ENCODE assay signal across 1 cellular context in the genomic region with DNA sequence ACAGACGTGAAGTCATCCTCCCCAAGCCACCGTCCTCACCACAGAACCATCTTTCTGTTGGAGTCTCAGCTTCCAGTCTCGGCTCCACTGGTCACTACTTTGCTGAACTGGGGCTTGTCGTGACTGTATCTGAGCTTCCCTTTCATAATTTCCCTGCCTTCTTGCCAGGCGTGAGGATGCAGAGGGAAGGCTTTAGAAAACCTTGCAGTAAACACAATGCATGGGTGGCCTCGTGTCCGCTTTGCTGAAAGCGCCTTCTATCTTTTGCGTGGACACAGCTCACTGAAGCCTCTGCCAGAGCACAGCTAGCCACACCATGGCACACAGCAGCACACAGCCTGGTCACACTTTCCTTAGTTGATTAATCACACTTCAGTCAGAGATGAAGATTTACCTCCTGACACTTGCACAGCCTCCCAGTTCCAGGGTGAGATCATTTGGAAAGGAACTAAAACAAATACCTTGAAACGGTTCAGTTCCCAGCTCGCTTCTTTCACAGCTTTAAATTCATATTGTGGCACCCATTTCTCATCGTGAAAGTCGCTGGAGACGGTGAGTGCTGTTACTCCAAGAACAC.
TF ChIP-seq lines count a peak whose summit lies in the region.

No MANE protein-coding gene starts in this region.

TF ChIP-seq in WTC11, 78 proteins besides CTCF, POLR2A, EP300 and RAD21 (continued from another document):
- TF ChIP-seq, protein P1, sequence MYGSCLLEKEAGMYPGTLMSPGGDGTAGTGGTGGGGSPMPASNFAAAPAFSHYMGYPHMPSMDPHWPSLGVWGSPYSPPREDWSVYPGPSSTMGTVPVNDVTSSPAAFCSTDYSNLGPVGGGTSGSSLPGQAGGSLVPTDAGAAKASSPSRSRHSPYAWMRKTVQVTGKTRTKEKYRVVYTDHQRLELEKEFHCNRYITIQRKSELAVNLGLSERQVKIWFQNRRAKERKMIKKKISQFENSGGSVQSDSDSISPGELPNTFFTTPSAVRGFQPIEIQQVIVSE (CRISPR knock-in tag; IDR thresholded peaks at IDR 0.05; ENCODE audit: borderline replicate concordance), result no peak
- no peak for TF ChIP-seq CBFB (CRISPR knock-in tag; IDR thresholded peaks at IDR 0.05; ENCODE audit: low read depth)
- no peak for TF ChIP-seq ZNF396 (CRISPR knock-in tag; IDR thresholded peaks at IDR 0.05; ENCODE audit: borderline replicate concordance)
- TF ChIP-seq ELF4 (CRISPR knock-in tag; IDR thresholded peaks at IDR 0.05; ENCODE audit: low read depth), result no peak
- TF ChIP-seq RELA (CRISPR knock-in tag; IDR thresholded peaks at IDR 0.05; ENCODE audit: borderline replicate concordance), result no peak
- no peak for TF ChIP-seq TEAD1 (CRISPR knock-in tag; IDR thresholded peaks at IDR 0.05)
- TF ChIP-seq, protein P2, sequence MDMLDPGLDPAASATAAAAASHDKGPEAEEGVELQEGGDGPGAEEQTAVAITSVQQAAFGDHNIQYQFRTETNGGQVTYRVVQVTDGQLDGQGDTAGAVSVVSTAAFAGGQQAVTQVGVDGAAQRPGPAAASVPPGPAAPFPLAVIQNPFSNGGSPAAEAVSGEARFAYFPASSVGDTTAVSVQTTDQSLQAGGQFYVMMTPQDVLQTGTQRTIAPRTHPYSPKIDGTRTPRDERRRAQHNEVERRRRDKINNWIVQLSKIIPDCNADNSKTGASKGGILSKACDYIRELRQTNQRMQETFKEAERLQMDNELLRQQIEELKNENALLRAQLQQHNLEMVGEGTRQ (CRISPR knock-in tag; IDR thresholded peaks at IDR 0.05), result no peak
- TF ChIP-seq, protein P3, sequence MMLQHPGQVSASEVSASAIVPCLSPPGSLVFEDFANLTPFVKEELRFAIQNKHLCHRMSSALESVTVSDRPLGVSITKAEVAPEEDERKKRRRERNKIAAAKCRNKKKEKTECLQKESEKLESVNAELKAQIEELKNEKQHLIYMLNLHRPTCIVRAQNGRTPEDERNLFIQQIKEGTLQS (CRISPR knock-in tag; conservative IDR thresholded peaks at IDR 0.05), result no peak
- TF ChIP-seq SOX15 (CRISPR knock-in tag; IDR thresholded peaks at IDR 0.05), result no peak
